22 cellular contexts compared by ENCODE assay signal in the genomic region with DNA sequence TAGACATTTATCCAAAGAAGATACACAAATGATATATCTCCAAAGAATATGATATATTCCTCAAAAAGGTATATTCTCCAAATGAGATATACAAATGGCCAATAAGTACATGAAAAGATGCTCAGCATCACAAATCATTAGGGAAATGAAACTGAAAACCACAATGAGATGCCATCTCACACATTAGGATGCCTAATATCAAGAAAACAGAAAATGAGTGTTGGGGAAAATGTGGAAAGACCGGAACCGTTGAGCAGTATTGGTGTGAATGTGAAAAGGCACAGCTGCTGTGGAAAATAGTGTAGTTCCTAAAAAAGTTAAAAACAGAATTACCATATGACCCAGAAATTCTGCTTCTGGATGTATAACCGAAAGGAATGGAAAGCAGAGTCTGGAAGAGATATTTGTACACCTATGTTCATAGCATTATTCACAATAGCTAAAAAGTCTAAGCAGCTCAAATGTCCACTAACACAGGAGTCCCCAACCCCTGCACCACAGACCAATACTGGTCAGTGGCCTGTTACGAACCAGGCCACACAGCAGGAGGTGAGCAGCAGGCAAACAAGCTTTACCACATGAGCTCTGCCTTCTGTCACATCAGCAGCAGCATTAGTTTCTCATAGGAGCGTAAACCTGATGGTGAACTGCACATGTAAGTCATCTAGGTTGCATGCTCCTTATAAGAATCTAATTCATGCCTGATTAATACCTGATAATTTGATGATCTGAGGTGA.
"Had no signal": no experiment of that assay in that cellular context is flagged by ENCODE, and none has a peak within 500 bp of the region (broad histone marks: within the 10 kb centered on the region; RNA-seq: fewer than 3 reads in every experiment).

No MANE protein-coding gene starts in this region.

- ATAC-seq: activated CD4-positive, CD25-positive, alpha-beta regulatory T cell treated with anti-CD3 and anti-CD28 coated beads, Interleukin-2, amount 50 U/mL, for 24 hours; effector memory CD8-positive, alpha-beta T cell; left ventricle myocardium superior; natural killer cell treated with Interleukin-12 subunit alpha and Interleukin-12 subunit beta and Interleukin-15 and Interleukin-18, amount 100 ng/mL, for 72 hours; stimulated activated naive B cell treated with anti-CD40 and anti-IgM and Interleukin-4, amounts not matched to agents 10 μg/mL and 1 μg/mL and 100 μg/mL, for 72 hours had no signal

- H3K27me3 Mint-ChIP-seq: activated naive CD8-positive, alpha-beta T cell treated with anti-CD3 and anti-CD28 coated beads for 36 hours; dendritic cell treated with granulocyte-macrophage colony-stimulating factor and Interleukin-4, amounts not matched to agents 40 ng/mL and 50 ng/mL, for 4 days; effector memory CD8-positive, alpha-beta T cell; natural killer cell treated with Interleukin-12 subunit alpha and Interleukin-12 subunit beta and Interleukin-15 and Interleukin-18, amount 100 ng/mL, for 72 hours; stimulated activated naive B cell treated with anti-CD40 and anti-IgM and Interleukin-4, amounts not matched to agents 10 μg/mL and 1 μg/mL and 100 μg/mL, for 72 hours had no signal

- H3K36me3 Mint-ChIP-seq: activated naive CD8-positive, alpha-beta T cell treated with anti-CD3 and anti-CD28 coated beads for 36 hours; brain; natural killer cell treated with Interleukin-12 subunit alpha and Interleukin-12 subunit beta and Interleukin-15 and Interleukin-18, amount 100 ng/mL, for 72 hours; stimulated activated naive B cell treated with anti-CD40 and anti-IgM and Interleukin-4, amounts not matched to agents 10 μg/mL and 1 μg/mL and 100 μg/mL, for 72 hours had no signal

- H3K36me3 ChIP-seq: right atrium auricular region, tibial nerve, uterus had no signal

- H3K27me3 ChIP-seq: right atrium auricular region, tibial nerve, uterus had no signal

- H3K27ac Mint-ChIP-seq: activated naive CD8-positive, alpha-beta T cell treated with anti-CD3 and anti-CD28 coated beads for 36 hours; brain; dendritic cell treated with granulocyte-macrophage colony-stimulating factor and Interleukin-4, amounts not matched to agents 40 ng/mL and 50 ng/mL, for 4 days; effector memory CD8-positive, alpha-beta T cell; natural killer cell treated with Interleukin-12 subunit alpha and Interleukin-12 subunit beta and Interleukin-15 and Interleukin-18, amount 100 ng/mL, for 72 hours; stimulated activated naive B cell treated with anti-CD40 and anti-IgM and Interleukin-4, amounts not matched to agents 10 μg/mL and 1 μg/mL and 100 μg/mL, for 72 hours had no signal

- H3K4me3 ChIP-seq: right atrium auricular region, skin epidermis, tibial nerve, uterus had no signal

- H3K9me3 ChIP-seq: right atrium auricular region, tibial nerve, uterus had no signal

- H3K4me1 ChIP-seq: right atrium auricular region, tibial nerve, uterus had no signal

- DNase-seq: activated CD4-positive, alpha-beta T cell treated with anti-CD3 and anti-CD28 coated beads, Interleukin-2, amount 50 U/mL, for 1 hour; activated CD8-positive, alpha-beta memory T cell treated with anti-CD3 and anti-CD28 coated beads for 24 hours; activated naive CD8-positive, alpha-beta T cell treated with anti-CD3 and anti-CD28 coated beads for 36 hours; amygdala; effector memory CD8-positive, alpha-beta T cell; foreskin melanocyte; head of caudate nucleus; kidney glomerular epithelial cell; left ventricle myocardium superior; nucleus accumbens; stimulated activated CD4-positive, alpha-beta T cell treated with anti-CD3 and anti-CD28 coated beads, Interleukin-15, amount 100 ng/mL, for 24 hours; stimulated activated CD4-positive, alpha-beta T cell treated with anti-CD3 and anti-CD28 coated beads, Interleukin-4, amount 100 ng/mL, for 1 hour; stimulated activated naive B cell treated with anti-CD40 and anti-IgM and Interleukin-4, amounts not matched to agents 10 μg/mL and 1 μg/mL and 100 μg/mL, for 72 hours; uterus had no signal

- H3K4me1 Mint-ChIP-seq: activated naive CD8-positive, alpha-beta T cell treated with anti-CD3 and anti-CD28 coated beads for 36 hours; stimulated activated naive B cell treated with anti-CD40 and anti-IgM and Interleukin-4, amounts not matched to agents 10 μg/mL and 1 μg/mL and 100 μg/mL, for 72 hours had no signal

- H3K4me3 Mint-ChIP-seq: activated naive CD8-positive, alpha-beta T cell treated with anti-CD3 and anti-CD28 coated beads for 36 hours; brain; dendritic cell treated with granulocyte-macrophage colony-stimulating factor and Interleukin-4, amounts not matched to agents 40 ng/mL and 50 ng/mL, for 4 days; effector memory CD8-positive, alpha-beta T cell; natural killer cell treated with Interleukin-12 subunit alpha and Interleukin-12 subunit beta and Interleukin-15 and Interleukin-18, amount 100 ng/mL, for 72 hours; stimulated activated naive B cell treated with anti-CD40 and anti-IgM and Interleukin-4, amounts not matched to agents 10 μg/mL and 1 μg/mL and 100 μg/mL, for 72 hours had no signal

- H3K27ac ChIP-seq: epithelial cell of prostate, right atrium auricular region, skin epidermis, tibial nerve, uterus had no signal
